In genomic region chr19:37007587-37008220, GRCh38 we compare ENCODE assay signal across 8 cellular contexts.
DNase-seq lines count a peak whose midpoint lies in the region; ATAC-seq and TF ChIP-seq lines count a peak whose summit lies in the region.

No MANE protein-coding gene starts in this region.

- H3K4me1 ChIP-seq in esophagus muscularis mucosa = peaks cover 0 to 19% (median 6%) of the 10 kb centered on the region in 4 donors
- H3K4me1 ChIP-seq in prostate gland (replicated peaks) = no peaks in the 10 kb centered on the region
- H3K4me1 ChIP-seq in transverse colon = no peaks in the 10 kb centered on the region

- H3K4me3 ChIP-seq in esophagus muscularis mucosa = peak overlapping the region; percentile 51 to 66 (median 58)
- H3K4me3 ChIP-seq in prostate gland = peak overlapping the region; percentile 15 to 34
- H3K4me3 ChIP-seq in transverse colon = peak overlapping the region in 3 of 4 donors; percentile 18 to 41 (median 26)

- intact Hi-C loops in esophagus muscularis mucosa (cut with DNase I) = no loop called here
- intact Hi-C loops in prostate gland (cut with DNase I) = no loop called here
- intact Hi-C loops in transverse colon (cut with DNase I; ENCODE audit: low total_unique reads) = no loop called here

- H3K36me3 ChIP-seq in esophagus muscularis mucosa (peaks cover 0 to 23% (median 14%) of the 10 kb centered on the region in 4 donors), prostate gland (no peaks in the 10 kb centered on the region), transverse colon (no peaks in the 10 kb centered on the region)

- H3K9me3 ChIP-seq in esophagus muscularis mucosa = peaks cover 0 to 48% (median 37%) of the 10 kb centered on the region in 4 donors
- no peaks in the 10 kb centered on the region for H3K9me3 ChIP-seq in prostate gland
- peaks cover 14 to 19% of the 10 kb centered on the region in 2 donors for H3K9me3 ChIP-seq in transverse colon

- 23% methylated on average over 37 of the region's 48 CpGs for WGBS in esophagus muscularis mucosa
- WGBS in prostate gland = 28% methylated on average over 37 of the region's 48 CpGs
- WGBS in transverse colon (ENCODE audit: low coverage in 1 of 2), 2 donors = 52% methylated on average over 40 of the region's 48 CpGs; no CpG with 5 or more reads in 1 of the 2 donors

- DNase-seq in DMS114 treated with DMSO at 0.1 percent for 48 hours (lab: John Stamatoyannopoulos, UW; ENCODE audit: unreplicated experiment) = peak; percentile 55
- peak; percentile 61 for DNase-seq in activated CD4-positive, alpha-beta T cell treated with anti-CD3 and anti-CD28 coated beads for 48 hours
- DNase-seq in esophagus muscularis mucosa (ENCODE audit: extremely low spot score) = no peak
- peak; percentile 21 for DNase-seq in prostate gland (ENCODE audit: low spot score)
- DNase-seq in transverse colon = peak; percentile 13

- TF ChIP-seq CTCF in esophagus muscularis mucosa (IDR thresholded peaks at IDR 0.05) (no peak), prostate gland (IDR thresholded peaks at IDR 0.05) (no peak), transverse colon (IDR thresholded peaks at IDR 0.05) (no peak)

- no peaks in the 10 kb centered on the region for H3K27me3 ChIP-seq in esophagus muscularis mucosa
- no peaks in the 10 kb centered on the region for H3K27me3 ChIP-seq in prostate gland (replicated peaks; ENCODE audit: insufficient read depth)
- H3K27me3 ChIP-seq in transverse colon = no peaks in the 10 kb centered on the region

- H3K27ac ChIP-seq in esophagus muscularis mucosa (replicated peaks in 1 of 4) (peak overlapping the region; percentile 15 to 52 (median 29)), prostate gland (no peak overlapping the region), transverse colon (peak overlapping the region in 1 of 4 donors; percentile 4)

- ATAC-seq in GM21737 (IDR thresholded peaks at IDR 0.05; ENCODE audit: unreplicated experiment) (no peak), HG02938 (IDR thresholded peaks at IDR 0.05; ENCODE audit: unreplicated experiment) (no peak), HG02678 (IDR thresholded peaks at IDR 0.05; ENCODE audit: unreplicated experiment) (no peak)

- in situ Hi-C loops in transverse colon (cut with MboI; ENCODE audit: low pct_ligation_motif_present in 1 of 4, low pct_unique_long_range_greater_than_20kb in 1 of 4, low sequenced_read_pairs in 3 of 4) = no loop called here

- no peak for TF ChIP-seq POLR2A in esophagus muscularis mucosa (IDR thresholded peaks at IDR 0.05; ENCODE audit: low read depth)
- no peak for TF ChIP-seq POLR2A in prostate gland (IDR thresholded peaks at IDR 0.05)
- no peak for TF ChIP-seq POLR2A in transverse colon (IDR thresholded peaks at IDR 0.05)

- no peak for TF ChIP-seq EP300 in esophagus muscularis mucosa (IDR thresholded peaks at IDR 0.05)
- no peak for TF ChIP-seq EP300 in transverse colon (IDR thresholded peaks at IDR 0.05; ENCODE audit: low read depth)

Comparison
In these comparisons a context has a peak if more than half of its experiments do, and no peak if none do; other contexts are left out.
1. H3K27ac ChIP-seq: peak in esophagus muscularis mucosa (4 of 4); none in prostate gland (0 of 2).
2. Peak in every context shown above with its lines, with median percentiles within 50 percentile points of each other: H3K4me3 ChIP-seq.